In genomic region chr14:90839024-90839888, GRCh38 we compare ENCODE assay signal across 12 cellular contexts. TPM values are rescaled to one million over a fixed set of nuclear protein-coding genes. Genes with fewer than 3 reads are reported as not detected.
DNase-seq lines count a peak whose midpoint lies in the region; ATAC-seq, FAIRE-seq and TF ChIP-seq lines count a peak whose summit lies in the region.
"Had no signal": no experiment of that assay in that cellular context is flagged by ENCODE, and none has a peak within 500 bp of the region (broad histone marks: within the 10 kb centered on the region; RNA-seq: fewer than 3 reads in every experiment).

No MANE protein-coding gene starts in this region.

- no peak for TF ChIP-seq CTCF in HepG2 (CRISPR knock-in tag; IDR thresholded peaks at IDR 0.05)
- no peak for TF ChIP-seq CTCF in WERI-Rb-1 (IDR thresholded peaks at IDR 0.05; ENCODE audit: low read depth, low read length)

- H4K20me1 ChIP-seq in HepG2 (ENCODE audit: insufficient read depth, low read length): no peaks in the 10 kb centered on the region

- H3K4me2 ChIP-seq in HepG2 (ENCODE audit: low read depth, low read length): peak overlapping the region; percentile 14; the same call in 1 of the 2 replicates

- 48% methylated on average over 10 of the region's 10 CpGs for WGBS in HepG2 (ENCODE audit: low lambda C conversion rate)

- peaks cover 8% of the 10 kb centered on the region; the same call in 1 of the 2 replicates for H3K4me1 ChIP-seq in HepG2 (ENCODE audit: insufficient read depth, low read length)
- H3K4me1 ChIP-seq: Caco-2 had no signal

- POLR2A ChIA-PET in HepG2 (lab: Yijun Ruan, JAX): no interaction called here

- DNase-seq in GM03348 (ENCODE audit: low spot score) (peak; percentile 76), dermis blood vessel endothelial cell (peak; percentile 39), HepG2 (ENCODE audit: low spot score) (no peak), NOMO-1 treated with dmso at 0.1 percent for 144 hours (lab: John Stamatoyannopoulos, UW; ENCODE audit: unreplicated experiment) (no peak), WERI-Rb-1 (no peak), NCI-H2196 (lab: John Stamatoyannopoulos, UW; ENCODE audit: unreplicated experiment) (no peak)
- DNase-seq: Caco-2, NCI-H1694, small intestine had no signal

- H3K79me2 ChIP-seq in HepG2 (ENCODE audit: insufficient read depth, low read length): no peaks in the 10 kb centered on the region

- TF ChIP-seq POLR2A in HepG2 (IDR thresholded peaks at IDR 0.05; ENCODE audit: insufficient read depth in 1 of 2, low read depth in 2 of 2, low read length in 2 of 2): no peak

- no peaks in the 10 kb centered on the region for H3K36me3 ChIP-seq in HepG2 (replicated peaks in 1 of 2; ENCODE audit: control insufficient read depth in 1 of 2, insufficient read depth in 2 of 2, low read length in 2 of 2)
- no peaks in the 10 kb centered on the region for H3K36me3 ChIP-seq in WERI-Rb-1

- no TSS peak for BruUV-seq in HepG2 (replicated peaks; lab: Mats Ljungman, UMichigan)

- TF ChIP-seq EP300 in HepG2 (IDR thresholded peaks at IDR 0.05; ENCODE audit: low read depth in 2 of 2, low read length in 2 of 2) (no peak), HepG2 (CRISPR knock-in tag; IDR thresholded peaks at IDR 0.05; ENCODE audit: borderline replicate concordance) (no peak)

- in situ Hi-C loops in HepG2 (cut with HindIII; ENCODE audit: extremely low pct_ligation_motif_present, low pct_unique_long_range_greater_than_20kb): no loop called here

- intact Hi-C loops in HepG2 (cut with micrococcal nuclease; ENCODE audit: unreplicated experiment): no loop called here

- ATAC-seq in HepG2 (peak; percentile 51), GM18858 (IDR thresholded peaks at IDR 0.05; ENCODE audit: unreplicated experiment) (no peak)

- H3K9ac ChIP-seq in HepG2 (ENCODE audit: insufficient read depth, low read depth, low read length): no peak overlapping the region

- no peak overlapping the region for H3K4me3 ChIP-seq in HepG2 (replicated peaks in 1 of 3; ENCODE audit: insufficient read depth in 1 of 3, low read depth in 2 of 3, low read length in 3 of 3)
- H3K4me3 ChIP-seq in skin epidermis: no peak overlapping the region
- H3K4me3 ChIP-seq in WERI-Rb-1 (ENCODE audit: low read depth, low read length): no peak overlapping the region

- H3K27ac ChIP-seq in HepG2 (ENCODE audit: extremely low read length, insufficient read depth, low read length): no peak overlapping the region
- peak overlapping the region in 17 of 21 experiments; percentile 2 to 78 (median 60) for H3K27ac ChIP-seq in skin epidermis
- H3K27ac ChIP-seq in WERI-Rb-1: no peak overlapping the region

- H3K9me3 ChIP-seq in HepG2 (ENCODE audit: low read length) (no peaks in the 10 kb centered on the region), WERI-Rb-1 (ENCODE audit: severe bottlenecking) (no peaks in the 10 kb centered on the region)
- H3K9me3 ChIP-seq: Caco-2 had no signal

- no peak for TF ChIP-seq RAD21 in HepG2 (CRISPR knock-in tag; IDR thresholded peaks at IDR 0.05)

- peak overlapping the region; percentile 73 for H2AFZ ChIP-seq in HepG2 (ENCODE audit: low read length)

- H3K27me3 ChIP-seq in HepG2 (ENCODE audit: control insufficient read depth in 1 of 2, insufficient read depth in 2 of 2, low read length in 2 of 2) (no peaks in the 10 kb centered on the region), WERI-Rb-1 (ENCODE audit: insufficient read depth, low read depth, severe bottlenecking) (no peaks in the 10 kb centered on the region)

- FAIRE-seq in HepG2 (lab: Jason Lieb, UNC): no peak
- FAIRE-seq: GM18507, small intestine had no signal

- CTCF ChIA-PET in HepG2 (lab: Yijun Ruan, JAX; ENCODE audit: low intra/inter-chr PET ratio, low total read pairs): no interaction called here

TF ChIP-seq in HepG2, 621 proteins besides CTCF, POLR2A, EP300 and RAD21:
- no peak for TF ChIP-seq ZNF704 (CRISPR knock-in tag; IDR thresholded peaks at IDR 0.05; ENCODE audit: borderline replicate concordance)

RNA-seq across cellular contexts. Expression of gene TTC7B, which starts 23.0 kb away (rescaled TPM):
- 37.1 and 63.3 TPM in 2 replicates for total RNA-seq in dermis blood vessel endothelial cell
- total RNA-seq in HepG2 (2016; rRNA removed; fragmentation: Illumina TruSeq; extraction: Trizol): 1.3 and 2.4 TPM in 2 replicates
- 2.6 and 3.2 TPM in 2 replicates for total RNA-seq in HepG2 (2016; cell fraction: cytosol; rRNA removed; fragmentation: Illumina TruSeq; extraction: Trizol; ENCODE audit: low read depth)
- 2.0 TPM in 2 replicates for total RNA-seq in HepG2 (2016; cell fraction: insoluble cytoplasmic fraction; rRNA removed; fragmentation: Illumina TruSeq; extraction: Trizol)
- 7.9 and 8.4 TPM in 2 replicates for total RNA-seq in HepG2 (2016; cell fraction: membrane; rRNA removed; fragmentation: Illumina TruSeq; extraction: Trizol)
- total RNA-seq in HepG2 (2016; cell fraction: nucleus; rRNA removed; fragmentation: Illumina TruSeq; extraction: Trizol): 1.1 and 2.2 TPM in 2 replicates
- polyA plus RNA-seq in HepG2 (2011; rRNA removed): 3.2 and 4.5 TPM in 2 replicates
- polyA plus RNA-seq in HepG2 (2011; cell fraction: cytosol; rRNA removed): 2.5 and 3.9 TPM in 2 replicates
- 2.6 and 2.8 TPM in 2 replicates for polyA plus RNA-seq in HepG2 (2011; cell fraction: nucleus; rRNA removed)
- 3.0 and 5.4 TPM in 2 replicates for polyA plus RNA-seq in HepG2 (2012)
- polyA plus RNA-seq in HepG2 (2016; cell fraction: cytosol; fragmentation: Illumina TruSeq; extraction: Trizol; ENCODE audit: low read depth): 4.6 and 7.5 TPM in 2 replicates
- polyA plus RNA-seq in HepG2 (2016; cell fraction: insoluble cytoplasmic fraction; fragmentation: Illumina TruSeq; extraction: Trizol; ENCODE audit: low read depth): 3.9 and 4.3 TPM in 2 replicates
- 8.4 and 12.0 TPM in 2 replicates for polyA plus RNA-seq in HepG2 (2016; cell fraction: membrane; fragmentation: Illumina TruSeq; extraction: Trizol; ENCODE audit: low read depth)
- 3.6 and 5.4 TPM in 2 replicates for polyA plus RNA-seq in HepG2 (2016; cell fraction: nucleus; fragmentation: Illumina TruSeq; extraction: Trizol; ENCODE audit: insufficient read depth, low read depth)
- polyA minus RNA-seq in HepG2 (2011; rRNA and poly(A)+ RNA removed; ENCODE audit: low replicate concordance): 6.2 and 22.2 TPM in 2 replicates
- polyA minus RNA-seq in HepG2 (2011; cell fraction: cytosol; rRNA and poly(A)+ RNA removed): 4.2 and 9.8 TPM in 2 replicates
- polyA minus RNA-seq in HepG2 (2011; cell fraction: nucleus; rRNA and poly(A)+ RNA removed): 1.8 and 3.2 TPM in 2 replicates

Comparison
In these comparisons a context has a peak if more than half of its experiments do, and no peak if none do; other contexts are left out.
1. DNase-seq: peak in GM03348 (single experiment) and dermis blood vessel endothelial cell (single experiment); none in HepG2 (single experiment), NOMO-1 treated with dmso at 0.1 percent for 144 hours (single experiment), WERI-Rb-1 (single experiment) and NCI-H2196 (single experiment).
2. H3K27ac ChIP-seq: peak in skin epidermis (17 of 21); none in HepG2 (single experiment) and WERI-Rb-1 (single experiment).